13 cellular contexts compared by ENCODE assay signal in genomic region chr11:122731500-122731913, GRCh38.
A peak's percentile ranks its signal among the peaks of the same experiment; 100 is the strongest.
DNase-seq lines count a peak whose midpoint lies in the region; ATAC-seq and TF ChIP-seq lines count a peak whose summit lies in the region.
"Had no signal": no experiment of that assay in that cellular context is flagged by ENCODE, and none has a peak within 500 bp of the region (broad histone marks: within the 10 kb centered on the region; RNA-seq: fewer than 3 reads in every experiment).

No MANE protein-coding gene starts in this region.

- H3K4me2 ChIP-seq in BLaER1 (peak overlapping the region; percentile 95), mesendoderm (ENCODE audit: low read length) (no peak overlapping the region)

- H3K36me3 ChIP-seq in BLaER1 (peaks cover 87% of the 10 kb centered on the region), mesendoderm (ENCODE audit: control insufficient read depth, insufficient read depth, low read length) (no peaks in the 10 kb centered on the region), esophagus squamous epithelium (no peaks in the 10 kb centered on the region)
- H3K36me3 ChIP-seq: stomach had no signal

- TF ChIP-seq POLR2A in esophagus squamous epithelium (IDR thresholded peaks at IDR 0.05) = no peak

- H3K4me1 ChIP-seq in BLaER1 (peaks cover 100% of the 10 kb centered on the region), mesendoderm (ENCODE audit: control insufficient read depth, low read depth, low read length) (peaks cover 5% of the 10 kb centered on the region), esophagus squamous epithelium (peaks cover 0 to 10% (median 6%) of the 10 kb centered on the region in 3 donors)

- H4K20me1 ChIP-seq in BLaER1 = peaks cover 95% of the 10 kb centered on the region

- no peak overlapping the region for H2AK5ac ChIP-seq in mesendoderm (ENCODE audit: low read length)

- peak; percentile 72 for DNase-seq in LHCN-M2 (ENCODE audit: low read depth)
- DNase-seq in choroid plexus epithelial cell (ENCODE audit: low read depth) = peak; percentile 90
- DNase-seq in mesendoderm = no peak
- DNase-seq in GM20000 (ENCODE audit: low spot score) = no peak
- DNase-seq in esophagus squamous epithelium (lab: John Stamatoyannopoulos, UW) = no peak
- DNase-seq: activated T-cell treated with anti-CD3 and anti-CD28 coated beads, Interleukin-2, amount 50 U/mL, for 24 hours; NCI-H2081; stomach had no signal

- H3K18ac ChIP-seq in mesendoderm (ENCODE audit: low read length) = peak overlapping the region; percentile 7

- no peak overlapping the region for H3K9ac ChIP-seq in BLaER1
- H3K9ac ChIP-seq in mesendoderm (ENCODE audit: low read length) = no peak overlapping the region

- no peaks in the 10 kb centered on the region for H3K79me2 ChIP-seq in mesendoderm (ENCODE audit: control insufficient read depth, insufficient read depth, low read length)

- no peak for TF ChIP-seq CTCF in choroid plexus epithelial cell (conservative IDR thresholded peaks at IDR 0.05; ENCODE audit: low read depth, low read length)
- TF ChIP-seq CTCF in GM20000 (IDR thresholded peaks at IDR 0.05; ENCODE audit: extremely low read depth, missing control alignments) = no peak
- TF ChIP-seq CTCF in esophagus squamous epithelium (IDR thresholded peaks at IDR 0.05) = no peak

- no peak overlapping the region for H4K8ac ChIP-seq in mesendoderm (ENCODE audit: low read depth, low read length)

- no peak overlapping the region for H3K23ac ChIP-seq in mesendoderm (ENCODE audit: low read length)

- WGBS in mesendoderm (ENCODE audit: extremely low coverage, insufficient coverage, low lambda C conversion rate) = no CpG with 5 or more reads among the region's 2 CpGs
- WGBS in esophagus squamous epithelium, 2 donors = 73 to 92% methylated on average over 2 of the region's 2 CpGs

- H3K79me1 ChIP-seq in mesendoderm (ENCODE audit: low read length) = no peaks in the 10 kb centered on the region

- no peak overlapping the region for H3K4ac ChIP-seq in mesendoderm (ENCODE audit: low read depth, low read length)

- H3K27me3 ChIP-seq in BLaER1 = no peaks in the 10 kb centered on the region
- no peaks in the 10 kb centered on the region for H3K27me3 ChIP-seq in mesendoderm (ENCODE audit: insufficient read depth, low read length, poor library complexity)
- H3K27me3 ChIP-seq in esophagus squamous epithelium = no peaks in the 10 kb centered on the region
- H3K27me3 ChIP-seq: stomach had no signal

- intact Hi-C loops in esophagus squamous epithelium (cut with DNase I) = no loop called here

- H3K4me3 ChIP-seq in BLaER1 (no peak overlapping the region), choroid plexus epithelial cell (ENCODE audit: low read depth, low read length) (no peak overlapping the region), mesendoderm (ENCODE audit: low read length) (no peak overlapping the region), esophagus squamous epithelium (no peak overlapping the region)
- H3K4me3 ChIP-seq: K562, stomach had no signal

- no peak overlapping the region for H2BK5ac ChIP-seq in mesendoderm (ENCODE audit: low read length)

- no peak overlapping the region for H2BK15ac ChIP-seq in mesendoderm (replicated peaks; ENCODE audit: low read depth)

- H2BK120ac ChIP-seq in mesendoderm (ENCODE audit: low read depth, low read length) = no peak overlapping the region

- no peaks in the 10 kb centered on the region for H3K9me3 ChIP-seq in BLaER1
- no peaks in the 10 kb centered on the region for H3K9me3 ChIP-seq in esophagus squamous epithelium
- H3K9me3 ChIP-seq: stomach had no signal

- no peak overlapping the region for H3K56ac ChIP-seq in mesendoderm (ENCODE audit: low read length)

- no peak for ATAC-seq in HG03457 (IDR thresholded peaks at IDR 0.05; ENCODE audit: unreplicated experiment)
- ATAC-seq in HG02870 (IDR thresholded peaks at IDR 0.05; ENCODE audit: unreplicated experiment) = no peak
- ATAC-seq: K562, sciatic nerve had no signal

- H3K27ac ChIP-seq in BLaER1 (peak overlapping the region; percentile 57), mesendoderm (ENCODE audit: low read depth, low read length) (no peak overlapping the region), esophagus squamous epithelium (no peak overlapping the region)
- H3K27ac ChIP-seq: stomach had no signal

- H4K5ac ChIP-seq in mesendoderm (ENCODE audit: low read length) = no peak overlapping the region

Comparison
In these comparisons a context has a peak if more than half of its experiments do, and no peak if none do; other contexts are left out.
1. DNase-seq: peak in LHCN-M2 (single experiment) and choroid plexus epithelial cell (single experiment); none in mesendoderm (single experiment), GM20000 (single experiment) and esophagus squamous epithelium (single experiment).